ENCODE assay signal across 1 cellular context in genomic region chr12:107309020-107309419, GRCh38.
TF ChIP-seq lines count a peak whose summit lies in the region.

No MANE protein-coding gene starts in this region.

TF ChIP-seq in HepG2, 621 proteins besides CTCF, POLR2A, EP300 and RAD21:
- TF ChIP-seq ELK4 (CRISPR knock-in tag; IDR thresholded peaks at IDR 0.05; ENCODE audit: borderline replicate concordance) (no peak), AGO1 (IDR thresholded peaks at IDR 0.05; ENCODE audit: low read depth, low read length, poor library complexity, severe bottlenecking) (no peak), U2AF1 (optimal IDR thresholded peaks at IDR 0.05; ENCODE audit: low read depth, low read length) (no peak), ZNF605 (CRISPR knock-in tag; IDR thresholded peaks at IDR 0.05) (no peak), FLYWCH1 (CRISPR knock-in tag; IDR thresholded peaks at IDR 0.05) (no peak), ZNF510 (CRISPR knock-in tag; IDR thresholded peaks at IDR 0.05; ENCODE audit: low read depth) (no peak), ZNF83 (CRISPR knock-in tag; IDR thresholded peaks at IDR 0.05; ENCODE audit: borderline replicate concordance) (no peak), ZNF232 (CRISPR knock-in tag; IDR thresholded peaks at IDR 0.05; ENCODE audit: borderline replicate concordance) (no peak), ZFP90 (CRISPR knock-in tag; IDR thresholded peaks at IDR 0.05; ENCODE audit: borderline replicate concordance) (no peak), REL (CRISPR knock-in tag; conservative IDR thresholded peaks at IDR 0.05) (no peak), U2AF2 (IDR thresholded peaks at IDR 0.05; ENCODE audit: low read depth, low read length) (no peak), ZBTB34 (CRISPR knock-in tag; IDR thresholded peaks at IDR 0.05) (no peak), SAFB2 (CRISPR knock-in tag; IDR thresholded peaks at IDR 0.05; ENCODE audit: borderline replicate concordance, low read depth) (no peak), FOXO1 (CRISPR knock-in tag; IDR thresholded peaks at IDR 0.05) (no peak)
TF ChIP-seq in HepG2: peak in this region for 0.
